8 cellular contexts compared by ENCODE assay signal in genomic region chr10:14186245-14186644, GRCh38.
DNase-seq lines count a peak whose midpoint lies in the region; ATAC-seq, FAIRE-seq and TF ChIP-seq lines count a peak whose summit lies in the region.

No MANE protein-coding gene starts in this region.

- H3K79me2 ChIP-seq in K562 (ENCODE audit: control insufficient read depth, insufficient read depth, low read length): no peaks in the 10 kb centered on the region

- FAIRE-seq in K562 (lab: Jason Lieb, UNC): peak; percentile 42

- TF ChIP-seq CTCF in cardiac muscle cell (IDR thresholded peaks at IDR 0.05; ENCODE audit: low read depth, low read length) (peak; percentile 36), left ventricle myocardium inferior (IDR thresholded peaks at IDR 0.05; ENCODE audit: borderline replicate concordance) (no peak), K562 (IDR thresholded peaks at IDR 0.05 in 2 of 3, conservative IDR thresholded peaks at IDR 0.05 in 1 of 3; ENCODE audit: insufficient read depth in 2 of 3, low read depth in 1 of 3, low read length in 3 of 3) (peak; percentile 50 to 59 (median 57))

- no TSS peak for BruUV-seq in K562 (replicated peaks; lab: Mats Ljungman, UMichigan)

- H3K36me3 ChIP-seq in cardiac muscle cell (no peaks in the 10 kb centered on the region), left ventricle myocardium inferior (no peaks in the 10 kb centered on the region), K562 (ENCODE audit: control insufficient read depth, insufficient read depth, low read length) (no peaks in the 10 kb centered on the region)

- H2AFZ ChIP-seq in K562 (ENCODE audit: low read depth, low read length): peak overlapping the region; percentile 49

- no peaks in the 10 kb centered on the region for H4K20me1 ChIP-seq in K562 (replicated peaks; ENCODE audit: control insufficient read depth, insufficient read depth, low read length)

- ATAC-seq in K562: peak; percentile 24; the same call in 1 of the 3 replicates
- no peak for ATAC-seq in stimulated activated memory B cell treated with anti-CD40 and anti-IgM and Interleukin-4, amounts not matched to agents 10 μg/mL and 1 μg/mL and 100 μg/mL, for 72 hours
- no peak for ATAC-seq in GM21529 (IDR thresholded peaks at IDR 0.05; ENCODE audit: unreplicated experiment)

- no peak for TF ChIP-seq POLR2A in K562 (conservative IDR thresholded peaks at IDR 0.05)

- H3K9me1 ChIP-seq in K562 (ENCODE audit: control insufficient read depth, insufficient read depth, low read length): no peaks in the 10 kb centered on the region

- intact Hi-C loops in left ventricle myocardium inferior (cut with micrococcal nuclease) (no loop called here), K562 (cut with micrococcal nuclease) (loop anchor here (10.0 kb wide), 1 partner anchor 141 kb away; no protein-coding TSS in a partner anchor)

- in situ Hi-C loops in K562 (cut with MboI): loop anchor here (10.0 kb wide), 1 partner anchor 289 kb away; no protein-coding TSS in a partner anchor

- 3% methylated on average over 6 of the region's 6 CpGs for WGBS in K562 (ENCODE audit: insufficient coverage, low coverage, missing lambda C conversion rate)

- CTCF ChIA-PET in K562 (lab: Yijun Ruan, JAX; ENCODE audit: low intra/inter-chr PET ratio): no interaction called here

- H3K4me3 ChIP-seq in cardiac muscle cell (no peak overlapping the region), left ventricle myocardium inferior (no peak overlapping the region), K562 (no peak overlapping the region)

- peak overlapping the region; percentile 6 for H3K4me3 Mint-ChIP-seq in stimulated activated memory B cell treated with anti-CD40 and anti-IgM and Interleukin-4, amounts not matched to agents 10 μg/mL and 1 μg/mL and 100 μg/mL, for 72 hours

- H3K36me3 Mint-ChIP-seq in stimulated activated memory B cell treated with anti-CD40 and anti-IgM and Interleukin-4, amounts not matched to agents 10 μg/mL and 1 μg/mL and 100 μg/mL, for 72 hours: no peaks in the 10 kb centered on the region

- peak overlapping the region; percentile 97 for H3K27ac Mint-ChIP-seq in stimulated activated memory B cell treated with anti-CD40 and anti-IgM and Interleukin-4, amounts not matched to agents 10 μg/mL and 1 μg/mL and 100 μg/mL, for 72 hours

- H3K4me1 ChIP-seq in cardiac muscle cell (ENCODE audit: low read depth) (no peaks in the 10 kb centered on the region), left ventricle myocardium inferior (no peaks in the 10 kb centered on the region), K562 (replicated peaks in 1 of 2; ENCODE audit: control insufficient read depth in 2 of 2, insufficient read depth in 2 of 2, low read length in 2 of 2) (peaks cover 5 to 31% of the 10 kb centered on the region in 2 experiments)

- peak in 1 of 2 donors; percentile 25 for DNase-seq in cardiac muscle cell (ENCODE audit: low read depth in 1 of 2, low spot score in 1 of 2)
- no peak for DNase-seq in left ventricle myocardium inferior
- peak; percentile 14 for DNase-seq in NCI-H1048 (lab: John Stamatoyannopoulos, UW)
- peak; percentile 25 to 30 (median 30) for DNase-seq in K562 (ENCODE audit: extremely low read depth in 1 of 4, low spot score in 3 of 4)
- no peak for DNase-seq in activated CD4-positive, CD25-positive, alpha-beta regulatory T cell treated with anti-CD3 and anti-CD28 coated beads, Interleukin-2, amount 50 U/mL, for 72 hours
- no peak for DNase-seq in inferior parietal cortex (ENCODE audit: extremely low spot score)

- H3K27me3 ChIP-seq in cardiac muscle cell (no peaks in the 10 kb centered on the region), left ventricle myocardium inferior (ENCODE audit: low read depth) (peaks cover 81% of the 10 kb centered on the region), K562 (ENCODE audit: control insufficient read depth in 2 of 2, insufficient read depth in 2 of 2, low read length in 2 of 2) (peaks cover 2 to 20% of the 10 kb centered on the region in 2 experiments; a peak in 2 of 5 replicates)

- H3K27ac ChIP-seq in cardiac muscle cell: no peak overlapping the region
- H3K27ac ChIP-seq in left ventricle myocardium inferior (replicated peaks): no peak overlapping the region
- no peak overlapping the region for H3K27ac ChIP-seq in K562 (ENCODE audit: extremely low read depth, low read depth, low read length)

- peaks cover 19% of the 10 kb centered on the region for H3K27me3 Mint-ChIP-seq in stimulated activated memory B cell treated with anti-CD40 and anti-IgM and Interleukin-4, amounts not matched to agents 10 μg/mL and 1 μg/mL and 100 μg/mL, for 72 hours

- H3K9me3 Mint-ChIP-seq in stimulated activated memory B cell treated with anti-CD40 and anti-IgM and Interleukin-4, amounts not matched to agents 10 μg/mL and 1 μg/mL and 100 μg/mL, for 72 hours: peaks cover 2% of the 10 kb centered on the region

- no peak; a peak in 1 of 4 replicates for TF ChIP-seq RAD21 in K562 (CRISPR knock-in tag; conservative IDR thresholded peaks at IDR 0.05 in 1 of 2, IDR thresholded peaks at IDR 0.05 in 1 of 2)

- H3K9ac ChIP-seq in K562 (ENCODE audit: insufficient read depth in 1 of 2, low read depth in 2 of 2, low read length in 2 of 2): no peak overlapping the region

- no peak for TF ChIP-seq EP300 in K562 (IDR thresholded peaks at IDR 0.05; ENCODE audit: low read length)

- H3K4me1 Mint-ChIP-seq in stimulated activated memory B cell treated with anti-CD40 and anti-IgM and Interleukin-4, amounts not matched to agents 10 μg/mL and 1 μg/mL and 100 μg/mL, for 72 hours: peaks cover 24% of the 10 kb centered on the region

- H3K9me3 ChIP-seq in cardiac muscle cell (ENCODE audit: low read depth) (no peaks in the 10 kb centered on the region), left ventricle myocardium inferior (replicated peaks) (no peaks in the 10 kb centered on the region), K562 (replicated peaks; ENCODE audit: control insufficient read depth, insufficient read depth, low read depth, low read length) (no peaks in the 10 kb centered on the region)

- peak overlapping the region; percentile 43 for H3K4me2 ChIP-seq in K562 (ENCODE audit: insufficient read depth, low read length)

- POLR2A ChIA-PET in K562 (lab: Yijun Ruan, JAX): interaction anchor here (0.6 to 1.9 kb wide), 23 partner anchors 8 to 530 kb away, joined by 3 to 31 read pairs (median 4); no protein-coding TSS in a partner anchor

TF ChIP-seq in K562, 482 proteins besides CTCF, POLR2A, EP300 and RAD21 (continues in another document):
- TF ChIP-seq ZC3H8 (IDR thresholded peaks at IDR 0.05) (no peak), EP400 (IDR thresholded peaks at IDR 0.05) (no peak), BRCA1 (IDR thresholded peaks at IDR 0.05) (no peak), BRCA1 (CRISPR knock-in tag; IDR thresholded peaks at IDR 0.05) (no peak), KLF16 (IDR thresholded peaks at IDR 0.05) (no peak), ZFP1 (CRISPR knock-in tag; IDR thresholded peaks at IDR 0.05) (no peak), ELF1 (tag; IDR thresholded peaks at IDR 0.05) (no peak), CBFA2T3 (IDR thresholded peaks at IDR 0.05) (no peak), SMC3 (conservative IDR thresholded peaks at IDR 0.05; ENCODE audit: insufficient read depth, low read depth, low read length) (0 out of 2 replicates have a peak, but pooled peaks have one; percentile 13), ZC3H4 (CRISPR knock-in tag; IDR thresholded peaks at IDR 0.05; ENCODE audit: borderline replicate concordance) (no peak), RB1 (IDR thresholded peaks at IDR 0.05; ENCODE audit: low read depth) (no peak), E4F1 (CRISPR knock-in tag; IDR thresholded peaks at IDR 0.05; ENCODE audit: borderline replicate concordance) (no peak), JUNB (CRISPR knock-in tag; conservative IDR thresholded peaks at IDR 0.05) (no peak), SETDB1 (IDR thresholded peaks at IDR 0.05; ENCODE audit: low read length) (no peak), RFX1 (IDR thresholded peaks at IDR 0.05) (peak; percentile 73), HNRNPK (IDR thresholded peaks at IDR 0.05; ENCODE audit: low read depth, low read length, poor library complexity, severe bottlenecking) (no peak), ZNF316 (IDR thresholded peaks at IDR 0.05) (no peak), ZFP30 (CRISPR knock-in tag; IDR thresholded peaks at IDR 0.05; ENCODE audit: borderline replicate concordance) (no peak), KLF10 (CRISPR knock-in tag; IDR thresholded peaks at IDR 0.05) (no peak), ATF6 (CRISPR knock-in tag; IDR thresholded peaks at IDR 0.05) (no peak)

Comparison
In these comparisons a context has a peak if more than half of its experiments do, and no peak if none do; other contexts are left out.
1. DNase-seq: peak in NCI-H1048 (single experiment) and K562 (4 of 4); none in left ventricle myocardium inferior (single experiment), activated CD4-positive, CD25-positive, alpha-beta regulatory T cell treated with anti-CD3 and anti-CD28 coated beads, Interleukin-2, amount 50 U/mL, for 72 hours (single experiment) and inferior parietal cortex (single experiment).